Comparison of ENCODE assay signal across 31 cellular contexts in genomic region chr22:17548756-17549035, GRCh38. TPM values are rescaled to one million over a fixed set of nuclear protein-coding genes. Genes with fewer than 3 reads are reported as not detected.
"Had no signal": no experiment of that assay in that cellular context is flagged by ENCODE, and none has a peak within 500 bp of the region (broad histone marks: within the 10 kb centered on the region; RNA-seq: fewer than 3 reads in every experiment).

No MANE protein-coding gene starts in this region.

- H3K9me3 Mint-ChIP-seq: activated CD4-positive, alpha-beta memory T cell treated with anti-CD3 and anti-CD28 coated beads for 36 hours; activated CD4-positive, alpha-beta T cell treated with anti-CD3 and anti-CD28 coated beads, Interleukin-2, amount 10 ng/mL, durations not matched to agents 24 days and 14 days; activated naive CD4-positive, alpha-beta T cell treated with anti-CD3 and anti-CD28 coated beads for 36 hours; activated naive CD4-positive, alpha-beta T cell treated with anti-CD3 and anti-CD28 coated beads, Interleukin-2, amount 50 U/mL, for 24 hours; activated naive CD8-positive, alpha-beta T cell treated with anti-CD3 and anti-CD28 coated beads, Interleukin-2, amount 10 ng/mL, durations not matched to agents 7 days and 5 days; activated T-helper 1 cell treated with anti-CD3 and anti-CD28 coated beads, Interleukin-12 subunit alpha, Interleukin-12 subunit beta, Interleukin-2, Interleukin-4 antibody, amounts not matched to agents 30 ng/mL and 10 ng/mL and 1 ng/mL, durations not matched to agents 14 hours and 24 hours and 36 hours; activated T-helper 2 cell treated with anti-CD3 and anti-CD28 coated beads, Interferon-gamma antibody, Interleukin-2, Interleukin-4, amounts not matched to agents 10 μg/mL and 5 μg/mL and 100 μg/mL, durations not matched to agents 14 hours and 24 hours and 36 hours had no signal

- H2AFZ ChIP-seq: hepatocyte had no signal

- H3K27me3 Mint-ChIP-seq: activated CD4-positive, alpha-beta T cell treated with anti-CD3 and anti-CD28 coated beads for 36 hours; activated CD4-positive, alpha-beta T cell treated with anti-CD3 and anti-CD28 coated beads, Interleukin-2, amount 10 ng/mL, durations not matched to agents 24 days and 14 days; activated CD8-positive, alpha-beta memory T cell treated with anti-CD3 and anti-CD28 coated beads, Interleukin-2, amount 10 ng/mL, durations not matched to agents 7 days and 5 days; activated naive CD4-positive, alpha-beta T cell treated with anti-CD3 and anti-CD28 coated beads, Interleukin-2, amount 50 U/mL, for 24 hours; activated naive CD8-positive, alpha-beta T cell treated with anti-CD3 and anti-CD28 coated beads, Interleukin-2, amount 10 ng/mL, durations not matched to agents 7 days and 5 days had no signal

- H3K4me1 ChIP-seq: colonic mucosa, heart right ventricle had no signal

- H3K9me3 ChIP-seq: colonic mucosa, heart right ventricle had no signal

- H3K4me3 ChIP-seq: colonic mucosa, heart right ventricle, hepatocyte had no signal

- H3K4me3 Mint-ChIP-seq: activated CD4-positive, alpha-beta memory T cell treated with anti-CD3 and anti-CD28 coated beads for 36 hours; activated CD4-positive, alpha-beta T cell treated with anti-CD3 and anti-CD28 coated beads for 36 hours; activated CD4-positive, alpha-beta T cell treated with anti-CD3 and anti-CD28 coated beads, Interleukin-2, amount 10 ng/mL, durations not matched to agents 24 days and 14 days; activated CD8-positive, alpha-beta memory T cell treated with anti-CD3 and anti-CD28 coated beads, Interleukin-2, amount 10 ng/mL, durations not matched to agents 7 days and 5 days; activated CD8-positive, alpha-beta T cell treated with anti-CD3 and anti-CD28 coated beads, Interleukin-2, amount 10 ng/mL, durations not matched to agents 7 days and 5 days; activated naive CD4-positive, alpha-beta T cell treated with anti-CD3 and anti-CD28 coated beads for 36 hours; activated naive CD4-positive, alpha-beta T cell treated with anti-CD3 and anti-CD28 coated beads, Interleukin-2, amount 50 U/mL, for 24 hours; activated naive CD8-positive, alpha-beta T cell treated with anti-CD3 and anti-CD28 coated beads, Interleukin-2, amount 10 ng/mL, durations not matched to agents 7 days and 5 days; activated T-helper 1 cell treated with anti-CD3 and anti-CD28 coated beads, Interleukin-12 subunit alpha, Interleukin-12 subunit beta, Interleukin-2, Interleukin-4 antibody, amounts not matched to agents 30 ng/mL and 10 ng/mL and 1 ng/mL, durations not matched to agents 14 hours and 24 hours and 36 hours had no signal

- H3K27ac Mint-ChIP-seq: activated CD4-positive, alpha-beta memory T cell treated with anti-CD3 and anti-CD28 coated beads for 36 hours; activated CD4-positive, alpha-beta T cell treated with anti-CD3 and anti-CD28 coated beads for 36 hours; activated CD4-positive, alpha-beta T cell treated with anti-CD3 and anti-CD28 coated beads, Interleukin-2, amount 10 ng/mL, durations not matched to agents 24 days and 14 days; activated CD8-positive, alpha-beta memory T cell treated with anti-CD3 and anti-CD28 coated beads, Interleukin-2, amount 10 ng/mL, durations not matched to agents 7 days and 5 days; activated CD8-positive, alpha-beta T cell treated with anti-CD3 and anti-CD28 coated beads, Interleukin-2, amount 10 ng/mL, durations not matched to agents 7 days and 5 days; activated naive CD4-positive, alpha-beta T cell treated with anti-CD3 and anti-CD28 coated beads for 36 hours; activated naive CD4-positive, alpha-beta T cell treated with anti-CD3 and anti-CD28 coated beads, Interleukin-2, amount 50 U/mL, for 24 hours; activated naive CD8-positive, alpha-beta T cell treated with anti-CD3 and anti-CD28 coated beads, Interleukin-2, amount 10 ng/mL, durations not matched to agents 7 days and 5 days; activated T-helper 1 cell treated with anti-CD3 and anti-CD28 coated beads, Interleukin-12 subunit alpha, Interleukin-12 subunit beta, Interleukin-2, Interleukin-4 antibody, amounts not matched to agents 30 ng/mL and 10 ng/mL and 1 ng/mL, durations not matched to agents 14 hours and 24 hours and 36 hours; activated T-helper 2 cell treated with anti-CD3 and anti-CD28 coated beads, Interferon-gamma antibody, Interleukin-2, Interleukin-4, amounts not matched to agents 10 μg/mL and 5 μg/mL and 100 μg/mL, durations not matched to agents 14 hours and 24 hours and 36 hours had no signal

- DNase-seq: activated CD4-positive, alpha-beta memory T cell treated with anti-CD3 and anti-CD28 coated beads for 36 hours; activated CD4-positive, alpha-beta T cell treated with anti-CD3 and anti-CD28 coated beads for 36 hours; activated CD4-positive, alpha-beta T cell treated with anti-CD3 and anti-CD28 coated beads, Interleukin-2, amount 10 ng/mL, durations not matched to agents 24 days and 14 days; activated CD4-positive, CD25-positive, alpha-beta regulatory T cell; activated CD4-positive, CD25-positive, alpha-beta regulatory T cell treated with anti-CD3 and anti-CD28 coated beads, Interleukin-2, amount 50 U/mL, for 72 hours; activated CD8-positive, alpha-beta memory T cell treated with anti-CD3 and anti-CD28 coated beads, Interleukin-2, amount 10 ng/mL, durations not matched to agents 7 days and 5 days; activated CD8-positive, alpha-beta memory T cell treated with anti-CD3 and anti-CD28 coated beads, Interleukin-2, amount 50 U/mL, for 4 hours; activated CD8-positive, alpha-beta T cell treated with anti-CD3 and anti-CD28 coated beads, Interleukin-2, amount 10 ng/mL, durations not matched to agents 7 days and 5 days; activated effector memory CD4-positive, alpha-beta T cell treated with anti-CD3 and anti-CD28 coated beads, Interleukin-2, amount 50 U/mL, for 16 hours; activated naive CD4-positive, alpha-beta T cell treated with anti-CD3 and anti-CD28 coated beads for 36 hours; activated naive CD8-positive, alpha-beta T cell treated with anti-CD3 and anti-CD28 coated beads, Interleukin-2, amount 10 ng/mL, durations not matched to agents 7 days and 5 days; activated T-cell treated with anti-CD3 and anti-CD28 coated beads, Interleukin-2, amount 50 U/mL, for 1 hour; activated T-cell treated with anti-CD3 and anti-CD28 coated beads, Interleukin-2, amount 50 U/mL, for 48 hours; amniotic stem cell; anterior cingulate cortex; caudate nucleus; cerebellar nuclear complex; colonic mucosa; effector CD8-positive, alpha-beta T cell; foreskin fibroblast; heart right ventricle; T-helper 2 cell had no signal

- H3K27ac ChIP-seq: colonic mucosa, heart right ventricle, hepatocyte had no signal

- H3K36me3 ChIP-seq: colonic mucosa had no signal

- H3K4me2 ChIP-seq: hepatocyte had no signal

- ATAC-seq: activated CD4-positive, alpha-beta T cell treated with anti-CD3 and anti-CD28 coated beads for 36 hours; activated CD8-positive, alpha-beta memory T cell treated with anti-CD3 and anti-CD28 coated beads, Interleukin-2, amount 10 ng/mL, durations not matched to agents 7 days and 5 days; activated CD8-positive, alpha-beta T cell treated with anti-CD3 and anti-CD28 coated beads, Interleukin-2, amount 10 ng/mL, durations not matched to agents 7 days and 5 days; esophagus mucosa had no signal

- H3K79me2 ChIP-seq: hepatocyte had no signal

- H3K27me3 ChIP-seq: colonic mucosa, heart right ventricle, hepatocyte had no signal

- H3K4me1 Mint-ChIP-seq: activated CD4-positive, alpha-beta T cell treated with anti-CD3 and anti-CD28 coated beads for 36 hours; activated CD4-positive, alpha-beta T cell treated with anti-CD3 and anti-CD28 coated beads, Interleukin-2, amount 10 ng/mL, durations not matched to agents 24 days and 14 days; activated CD8-positive, alpha-beta memory T cell treated with anti-CD3 and anti-CD28 coated beads, Interleukin-2, amount 10 ng/mL, durations not matched to agents 7 days and 5 days; activated naive CD4-positive, alpha-beta T cell treated with anti-CD3 and anti-CD28 coated beads, Interleukin-2, amount 50 U/mL, for 24 hours had no signal

- H3K36me3 Mint-ChIP-seq: activated CD4-positive, alpha-beta memory T cell treated with anti-CD3 and anti-CD28 coated beads for 36 hours; activated CD8-positive, alpha-beta memory T cell treated with anti-CD3 and anti-CD28 coated beads, Interleukin-2, amount 10 ng/mL, durations not matched to agents 7 days and 5 days; activated naive CD4-positive, alpha-beta T cell treated with anti-CD3 and anti-CD28 coated beads, Interleukin-2, amount 50 U/mL, for 24 hours; activated naive CD8-positive, alpha-beta T cell treated with anti-CD3 and anti-CD28 coated beads, Interleukin-2, amount 10 ng/mL, durations not matched to agents 7 days and 5 days had no signal

RNA-seq across cellular contexts. Expression of gene SLC25A18, which starts 14.6 kb away (rescaled TPM):
- total RNA-seq: activated CD4-positive, alpha-beta memory T cell treated with anti-CD3 and anti-CD28 coated beads for 36 hours; activated CD4-positive, alpha-beta T cell treated with anti-CD3 and anti-CD28 coated beads for 36 hours; activated CD4-positive, alpha-beta T cell treated with anti-CD3 and anti-CD28 coated beads, Interleukin-2, amount 10 ng/mL, durations not matched to agents 24 days and 14 days; activated CD8-positive, alpha-beta memory T cell treated with anti-CD3 and anti-CD28 coated beads for 36 hours; activated CD8-positive, alpha-beta memory T cell treated with anti-CD3 and anti-CD28 coated beads, Interleukin-2, amount 10 ng/mL, durations not matched to agents 7 days and 5 days; activated CD8-positive, alpha-beta T cell treated with anti-CD3 and anti-CD28 coated beads, Interleukin-2, amount 10 ng/mL, durations not matched to agents 7 days and 5 days; activated naive CD4-positive, alpha-beta T cell treated with anti-CD3 and anti-CD28 coated beads for 36 hours; activated naive CD8-positive, alpha-beta T cell treated with anti-CD3 and anti-CD28 coated beads, Interleukin-2, amount 10 ng/mL, durations not matched to agents 7 days and 5 days; activated T-helper 1 cell treated with anti-CD3 and anti-CD28 coated beads, Interleukin-12 subunit alpha, Interleukin-12 subunit beta, Interleukin-2, Interleukin-4 antibody, amounts not matched to agents 30 ng/mL and 10 ng/mL and 1 ng/mL, durations not matched to agents 14 hours and 24 hours and 36 hours; activated T-helper 2 cell treated with anti-CD3 and anti-CD28 coated beads, Interferon-gamma antibody, Interleukin-2, Interleukin-4, amounts not matched to agents 10 μg/mL and 5 μg/mL and 100 μg/mL, durations not matched to agents 14 hours and 24 hours and 36 hours; colonic mucosa; dermis microvascular lymphatic vessel endothelial cell; epithelial cell of proximal tubule; T-helper 1 cell treated with Interleukin-12 subunit alpha and Interleukin-12 subunit beta and Interleukin-4 antibody, amounts not matched to agents 30 ng/mL and 1 ng/mL, for 36 hours had no signal
